Comparison of ENCODE assay signal across 18 cellular contexts in genomic region chr15:95295311-95295710, GRCh38.
"Had no signal": no experiment of that assay in that cellular context is flagged by ENCODE, and none has a peak within 500 bp of the region (broad histone marks: within the 10 kb centered on the region; RNA-seq: fewer than 3 reads in every experiment).

No MANE protein-coding gene starts in this region.

- ATAC-seq: activated CD4-positive, alpha-beta T cell treated with anti-CD3 and anti-CD28 coated beads for 36 hours; activated CD8-positive, alpha-beta memory T cell treated with anti-CD3 and anti-CD28 coated beads, Interleukin-2, amount 10 ng/mL, durations not matched to agents 7 days and 5 days; activated T-helper 17 cell treated with anti-CD3 and anti-CD28 coated beads, Interleukin-2, amount 50 U/mL, for 72 hours; effector memory CD8-positive, alpha-beta T cell; left lobe of liver had no signal

- H3K4me3 ChIP-seq: lung, sigmoid colon had no signal

- H3K9me3 Mint-ChIP-seq: activated CD4-positive, alpha-beta memory T cell treated with anti-CD3 and anti-CD28 coated beads for 36 hours; activated naive CD8-positive, alpha-beta T cell treated with anti-CD3 and anti-CD28 coated beads for 36 hours; activated T-helper 17 cell treated with anti-CD3 and anti-CD28 coated beads, Interleukin-2, amount 50 U/mL, for 72 hours; effector memory CD8-positive, alpha-beta T cell had no signal

- H3K4me3 Mint-ChIP-seq: activated CD4-positive, alpha-beta memory T cell treated with anti-CD3 and anti-CD28 coated beads for 36 hours; activated CD4-positive, alpha-beta T cell treated with anti-CD3 and anti-CD28 coated beads for 36 hours; activated CD8-positive, alpha-beta memory T cell treated with anti-CD3 and anti-CD28 coated beads, Interleukin-2, amount 10 ng/mL, durations not matched to agents 7 days and 5 days; activated naive CD8-positive, alpha-beta T cell treated with anti-CD3 and anti-CD28 coated beads for 36 hours; activated T-helper 17 cell treated with anti-CD3 and anti-CD28 coated beads, Interleukin-2, amount 50 U/mL, for 72 hours; effector memory CD8-positive, alpha-beta T cell had no signal

- H3K4me1 ChIP-seq: parathyroid adenoma had no signal

- H3K27me3 ChIP-seq: sigmoid colon had no signal

- DNase-seq: activated CD4-positive, alpha-beta memory T cell treated with anti-CD3 and anti-CD28 coated beads for 36 hours; activated CD4-positive, alpha-beta T cell treated with anti-CD3 and anti-CD28 coated beads for 36 hours; activated CD8-positive, alpha-beta memory T cell treated with anti-CD3 and anti-CD28 coated beads, Interleukin-2, amount 10 ng/mL, durations not matched to agents 7 days and 5 days; activated naive CD4-positive, alpha-beta T cell; activated naive CD8-positive, alpha-beta T cell treated with anti-CD3 and anti-CD28 coated beads for 36 hours; amniotic stem cell; caudate nucleus; effector memory CD8-positive, alpha-beta T cell; hypothalamus; islet precursor cell; sigmoid colon; stimulated activated naive CD4-positive, alpha-beta T cell; SW 1271; T-helper 2 cell had no signal

- H3K9ac ChIP-seq: parathyroid adenoma had no signal

- H3K27ac Mint-ChIP-seq: activated CD4-positive, alpha-beta memory T cell treated with anti-CD3 and anti-CD28 coated beads for 36 hours; activated CD4-positive, alpha-beta T cell treated with anti-CD3 and anti-CD28 coated beads for 36 hours; activated CD8-positive, alpha-beta memory T cell treated with anti-CD3 and anti-CD28 coated beads, Interleukin-2, amount 10 ng/mL, durations not matched to agents 7 days and 5 days; activated naive CD8-positive, alpha-beta T cell treated with anti-CD3 and anti-CD28 coated beads for 36 hours; activated T-helper 17 cell treated with anti-CD3 and anti-CD28 coated beads, Interleukin-2, amount 50 U/mL, for 72 hours; effector memory CD8-positive, alpha-beta T cell had no signal

- H3K4me1 Mint-ChIP-seq: activated T-helper 17 cell treated with anti-CD3 and anti-CD28 coated beads, Interleukin-2, amount 50 U/mL, for 72 hours had no signal

- H3K9me3 ChIP-seq: sigmoid colon had no signal

- H3K36me3 ChIP-seq: sigmoid colon had no signal

- H3K27ac ChIP-seq: parathyroid adenoma, sigmoid colon had no signal

- H3K36me3 Mint-ChIP-seq: activated CD4-positive, alpha-beta memory T cell treated with anti-CD3 and anti-CD28 coated beads for 36 hours; activated CD8-positive, alpha-beta memory T cell treated with anti-CD3 and anti-CD28 coated beads, Interleukin-2, amount 10 ng/mL, durations not matched to agents 7 days and 5 days; activated naive CD8-positive, alpha-beta T cell treated with anti-CD3 and anti-CD28 coated beads for 36 hours had no signal
